ENCODE assay signal across 8 cellular contexts in the genomic region with DNA sequence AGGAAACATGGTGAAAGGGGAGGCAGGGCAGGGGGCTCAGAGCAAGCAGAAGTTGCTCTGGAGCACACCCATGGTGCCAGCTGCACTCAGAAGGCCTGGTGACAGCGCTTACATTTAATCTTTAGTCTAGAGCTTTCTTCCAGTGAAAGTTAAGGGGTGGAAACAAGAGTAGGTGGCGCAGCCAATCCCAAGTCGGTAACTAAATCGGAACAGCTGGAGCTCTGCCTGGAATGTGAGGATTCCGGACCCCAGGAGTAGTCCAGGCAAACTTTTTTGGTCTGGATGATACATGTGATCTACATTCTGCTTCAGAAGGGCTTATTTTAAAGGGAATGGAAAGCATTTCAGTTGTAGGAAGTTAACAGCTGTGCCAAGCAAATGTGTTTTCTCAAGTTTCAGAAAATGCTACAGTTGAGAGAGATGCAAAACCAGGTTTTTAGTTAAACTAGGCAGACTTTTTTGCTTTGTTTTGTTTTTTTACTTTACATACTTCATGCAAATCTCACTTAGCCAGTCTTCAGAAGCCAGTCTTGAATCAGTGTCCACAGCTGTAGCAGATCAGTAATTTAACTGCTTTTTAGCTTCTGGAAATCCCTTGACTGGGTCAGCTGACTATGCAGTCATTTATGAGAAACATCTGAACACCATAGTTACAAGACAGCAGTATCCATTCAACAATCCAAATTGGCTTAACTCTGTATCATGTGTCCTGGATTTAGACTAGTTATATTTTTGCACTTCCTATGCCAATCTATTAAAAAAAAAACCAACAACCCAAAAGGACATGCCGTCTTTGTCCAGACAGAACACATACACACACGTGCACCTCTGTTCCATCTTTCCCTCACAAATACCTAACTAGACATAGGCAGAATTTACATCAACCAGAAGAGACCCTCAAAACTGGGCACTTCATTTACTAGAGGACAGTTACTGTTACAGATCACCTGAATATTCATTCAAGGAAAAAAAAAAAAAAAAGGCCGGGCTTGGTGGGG. TPM values are rescaled to one million over a fixed set of nuclear protein-coding genes. Genes with fewer than 3 reads are reported as not detected.
A peak's percentile ranks its signal among the peaks of the same experiment; 100 is the strongest.
DNase-seq lines count a peak whose midpoint lies in the region; ATAC-seq and TF ChIP-seq lines count a peak whose summit lies in the region.

No MANE protein-coding gene starts in this region.

- in situ Hi-C loops in GM13976 (cut with MboI; ENCODE audit: low sequenced_read_pairs, unreplicated experiment), result no loop called here

- H3K4me3 ChIP-seq in WI38 (ENCODE audit: low read depth, low read length), result peak overlapping the region; percentile 42

- intact Hi-C loops in cardiac septum (cut with DNase I), result loop anchor here (2.0 to 5.0 kb wide), 2 partner anchors 35 to 185 kb away; a partner anchor contains a TSS

- DNase-seq in GM13976 (ENCODE audit: low spot score) (peak; percentile 42), cardiac septum (ENCODE audit: low spot score) (peak; percentile 90), progenitor cell of endocrine pancreas (ENCODE audit: low spot score, unreplicated experiment) (no peak), DMS153 treated with DMSO at 0.1 percent for 48 hours (lab: John Stamatoyannopoulos, UW; ENCODE audit: unreplicated experiment) (no peak)
- DNase-seq in activated CD4-positive, CD25-positive, alpha-beta regulatory T cell treated with anti-CD3 and anti-CD28 coated beads, Interleukin-2, amount 50 U/mL, for 72 hours, result no peak

- peaks cover 7% of the 10 kb centered on the region for H3K4me1 Mint-ChIP-seq in progenitor cell of endocrine pancreas (ENCODE audit: low read depth)

- ATAC-seq in HG02759 (IDR thresholded peaks at IDR 0.05; ENCODE audit: unreplicated experiment) (peak; percentile 85), GM21528 (IDR thresholded peaks at IDR 0.05; ENCODE audit: low FRiP score, unreplicated experiment) (no peak)

- no peaks in the 10 kb centered on the region for H3K9me3 Mint-ChIP-seq in progenitor cell of endocrine pancreas (ENCODE audit: low read depth)

- no peak overlapping the region for H3K4me3 Mint-ChIP-seq in progenitor cell of endocrine pancreas (ENCODE audit: low read depth)

- H3K27me3 Mint-ChIP-seq in progenitor cell of endocrine pancreas, result no peaks in the 10 kb centered on the region

- peaks cover 8% of the 10 kb centered on the region for H3K36me3 Mint-ChIP-seq in progenitor cell of endocrine pancreas (ENCODE audit: insufficient read depth)

- TF ChIP-seq CTCF in GM13976 (IDR thresholded peaks at IDR 0.05; ENCODE audit: borderline replicate concordance, control extremely low read depth, extremely low read depth, insufficient read depth, missing control alignments) (no peak), WI38 (IDR thresholded peaks at IDR 0.05; ENCODE audit: low read depth, low read length) (no peak), progenitor cell of endocrine pancreas (IDR thresholded peaks at IDR 0.05; ENCODE audit: unreplicated experiment) (no peak)

- peak overlapping the region; percentile 67 for H3K27ac Mint-ChIP-seq in progenitor cell of endocrine pancreas

RNA-seq across cellular contexts. Expression of a gene that starts 33.2 kb away (rescaled TPM):
- total RNA-seq in cardiac septum, result 691 TPM
- total RNA-seq in progenitor cell of endocrine pancreas, result 47.5 and 52.4 TPM in 2 replicates

RNA-seq across cellular contexts. Expression of a gene that starts 37.7 kb away (rescaled TPM):
- 48.2 TPM for total RNA-seq in cardiac septum
- 57.4 and 67.4 TPM in 2 replicates for total RNA-seq in progenitor cell of endocrine pancreas

Comparison
In these comparisons a context has a peak if more than half of its experiments do, and no peak if none do; other contexts are left out.
1. DNase-seq: peak in GM13976 (single experiment) and cardiac septum (single experiment); none in progenitor cell of endocrine pancreas (single experiment), activated CD4-positive, CD25-positive, alpha-beta regulatory T cell treated with anti-CD3 and anti-CD28 coated beads, Interleukin-2, amount 50 U/mL, for 72 hours (single experiment) and DMS153 treated with DMSO at 0.1 percent for 48 hours (single experiment).
2. RNA of a gene that starts 33.2 kb away (total RNA-seq): 691 TPM in cardiac septum (single experiment); 47.5 to 52.4 TPM in progenitor cell of endocrine pancreas; every median in the first group is over 10 times any median in the second.